ENCODE assay signal across 9 cellular contexts in the genomic region with DNA sequence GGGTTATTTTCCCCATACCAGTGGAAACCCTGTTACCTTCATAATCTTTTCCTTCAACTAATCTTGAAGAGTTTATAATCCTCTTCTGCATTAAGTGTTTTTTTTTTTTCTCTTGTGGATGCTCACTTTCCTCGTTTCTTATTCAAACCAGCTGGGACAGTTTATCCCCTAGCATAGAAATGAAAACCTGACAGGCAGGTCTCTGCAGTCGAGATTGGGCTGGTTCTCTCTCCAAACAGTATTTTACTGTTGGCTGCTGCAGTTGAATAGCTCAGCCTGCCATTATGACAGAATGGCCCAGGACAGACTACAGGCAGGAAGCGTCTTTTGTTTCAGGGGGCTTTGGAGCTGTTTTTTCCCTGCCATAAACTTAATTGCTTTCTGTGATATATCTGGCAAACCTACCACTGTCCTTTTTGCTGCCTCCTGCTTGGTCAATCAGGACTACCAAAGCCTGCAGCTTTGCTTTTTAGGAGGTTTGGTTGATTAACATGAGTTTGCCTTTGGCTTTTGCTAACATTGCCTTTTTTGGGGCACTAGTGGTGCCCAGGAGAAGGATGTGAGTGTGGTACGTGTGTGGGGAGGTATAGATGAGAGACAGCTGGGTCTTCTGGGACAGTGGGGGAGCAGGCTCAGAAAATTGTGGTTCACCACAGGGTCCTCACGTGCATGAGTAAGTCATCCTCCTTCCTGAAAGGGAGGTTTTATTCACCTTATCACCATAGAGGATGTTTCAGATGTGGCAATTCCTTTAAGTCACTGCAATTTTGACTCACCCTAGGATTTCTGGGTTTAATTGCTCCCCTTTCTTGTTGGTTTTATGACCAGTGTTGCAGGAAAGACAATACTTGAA.
A peak's percentile ranks its signal among the peaks of the same experiment; 100 is the strongest.
DNase-seq lines count a peak whose midpoint lies in the region; TF ChIP-seq lines count a peak whose summit lies in the region.
"Had no signal": no experiment of that assay in that cellular context is flagged by ENCODE, and none has a peak within 500 bp of the region (broad histone marks: within the 10 kb centered on the region; RNA-seq: fewer than 3 reads in every experiment).

No MANE protein-coding gene starts in this region.

- H3K9me3 ChIP-seq in adrenal gland (replicated peaks in 1 of 3), result no peaks in the 10 kb centered on the region

- H3K4me3 Mint-ChIP-seq in activated naive CD8-positive, alpha-beta T cell, result peak overlapping the region; percentile 15
- H3K4me3 Mint-ChIP-seq in mesothelial cell of epicardium, result no peak overlapping the region

- DNase-seq in activated CD4-positive, alpha-beta T cell treated with anti-CD3 and anti-CD28 coated beads for 48 hours, result peak; percentile 50
- DNase-seq in activated CD4-positive, alpha-beta T cell treated with anti-CD3 and anti-CD28 coated beads, Interleukin-2, amount 50 U/mL, for 4 hours, result no peak
- DNase-seq in LNCaP clone FGC (ENCODE audit: low read depth), result peak; percentile 19
- DNase-seq in stimulated activated naive CD4-positive, alpha-beta T cell treated with Interleukin-2 at 50 U/mL for 16 hours (lab: John Stamatoyannopoulos, UW), result peak; percentile 8
- DNase-seq in mesothelial cell of epicardium (ENCODE audit: low spot score in 2 of 2, unreplicated experiment in 2 of 2), result no peak
- no peak for DNase-seq in DMS53 treated with DMSO at 0.1 percent for 48 hours (lab: John Stamatoyannopoulos, UW; ENCODE audit: unreplicated experiment)
- no peak for DNase-seq in adrenal gland
- DNase-seq: NCI-H187 had no signal

- H3K27me3 Mint-ChIP-seq in activated naive CD8-positive, alpha-beta T cell, result peaks cover 14% of the 10 kb centered on the region
- no peaks in the 10 kb centered on the region for H3K27me3 Mint-ChIP-seq in mesothelial cell of epicardium (ENCODE audit: low read depth)

- H3K36me3 ChIP-seq in adrenal gland (replicated peaks in 1 of 2), result no peaks in the 10 kb centered on the region

- intact Hi-C loops in adrenal gland (cut with DNase I), result no loop called here

- H3K27me3 ChIP-seq in adrenal gland, result no peaks in the 10 kb centered on the region

- H3K4me3 ChIP-seq in LNCaP clone FGC (ENCODE audit: low read depth, low read length) (no peak overlapping the region), adrenal gland (no peak overlapping the region)

- H3K4me1 ChIP-seq in adrenal gland (replicated peaks in 1 of 2), result no peaks in the 10 kb centered on the region

- peaks cover 2% of the 10 kb centered on the region for H3K36me3 Mint-ChIP-seq in activated naive CD8-positive, alpha-beta T cell
- peaks cover 2% of the 10 kb centered on the region for H3K36me3 Mint-ChIP-seq in mesothelial cell of epicardium

- WGBS in adrenal gland, 4 donors, result 37 to 47% (median 44%) methylated on average over 5 of the region's 5 CpGs

- no peak for TF ChIP-seq CTCF in LNCaP clone FGC (IDR thresholded peaks at IDR 0.05; ENCODE audit: control insufficient read depth, extremely low read depth, insufficient read depth)
- TF ChIP-seq CTCF in mesothelial cell of epicardium (IDR thresholded peaks at IDR 0.05; ENCODE audit: unreplicated experiment), result no peak
- no peak for TF ChIP-seq CTCF in adrenal gland (IDR thresholded peaks at IDR 0.05)

- no peak overlapping the region for H3K27ac ChIP-seq in adrenal gland

- TF ChIP-seq POLR2A in adrenal gland (IDR thresholded peaks at IDR 0.05), result no peak

- H3K27ac Mint-ChIP-seq in activated naive CD8-positive, alpha-beta T cell, result peak overlapping the region; percentile 23
- H3K27ac Mint-ChIP-seq in mesothelial cell of epicardium, result no peak overlapping the region

- H3K4me1 Mint-ChIP-seq in activated naive CD8-positive, alpha-beta T cell (ENCODE audit: low read depth), result peaks cover 36% of the 10 kb centered on the region
- peaks cover 56% of the 10 kb centered on the region for H3K4me1 Mint-ChIP-seq in mesothelial cell of epicardium

- no peaks in the 10 kb centered on the region for H3K9me3 Mint-ChIP-seq in activated naive CD8-positive, alpha-beta T cell (ENCODE audit: low read depth)
- H3K9me3 Mint-ChIP-seq in mesothelial cell of epicardium, result no peaks in the 10 kb centered on the region

Comparison
In these comparisons a context has a peak if more than half of its experiments do, and no peak if none do; other contexts are left out.
1. DNase-seq: peak in activated CD4-positive, alpha-beta T cell treated with anti-CD3 and anti-CD28 coated beads for 48 hours (single experiment), LNCaP clone FGC (single experiment) and stimulated activated naive CD4-positive, alpha-beta T cell treated with Interleukin-2 at 50 U/mL for 16 hours (single experiment); none in activated CD4-positive, alpha-beta T cell treated with anti-CD3 and anti-CD28 coated beads, Interleukin-2, amount 50 U/mL, for 4 hours (0 of 2), mesothelial cell of epicardium (0 of 2), DMS53 treated with DMSO at 0.1 percent for 48 hours (single experiment) and adrenal gland (0 of 7).